In genomic region chr5:142491260-142491659, GRCh38 we compare ENCODE assay signal across 12 cellular contexts.
DNase-seq lines count a peak whose midpoint lies in the region; ATAC-seq and TF ChIP-seq lines count a peak whose summit lies in the region.
"Had no signal": no experiment of that assay in that cellular context is flagged by ENCODE, and none has a peak within 500 bp of the region (broad histone marks: within the 10 kb centered on the region; RNA-seq: fewer than 3 reads in every experiment).

No MANE protein-coding gene starts in this region.

- no peaks in the 10 kb centered on the region for H3K36me3 ChIP-seq in subcutaneous abdominal adipose tissue (ENCODE audit: control insufficient read depth in 5 of 5, insufficient read depth in 5 of 5, low read length in 5 of 5)
- H3K36me3 ChIP-seq: upper lobe of left lung had no signal

- H3K9me3 ChIP-seq in subcutaneous abdominal adipose tissue (ENCODE audit: control insufficient read depth in 5 of 5, low read length in 5 of 5): no peaks in the 10 kb centered on the region
- H3K9me3 ChIP-seq: upper lobe of left lung had no signal

- TF ChIP-seq CTCF in GM10266 (IDR thresholded peaks at IDR 0.05; ENCODE audit: control insufficient read depth, insufficient read depth, low read depth, missing control alignments): no peak
- no peak for TF ChIP-seq CTCF in foreskin keratinocyte (conservative IDR thresholded peaks at IDR 0.05)

- H3K27me3 ChIP-seq in subcutaneous abdominal adipose tissue (ENCODE audit: control insufficient read depth in 5 of 5, insufficient read depth in 4 of 5, low read length in 5 of 5) (no peaks in the 10 kb centered on the region), foreskin keratinocyte (no peaks in the 10 kb centered on the region)
- H3K27me3 ChIP-seq: upper lobe of left lung had no signal

- ATAC-seq in HG03108 (IDR thresholded peaks at IDR 0.05; ENCODE audit: unreplicated experiment) (no peak), foreskin keratinocyte (no peak)
- ATAC-seq: CD8-positive, alpha-beta T cell had no signal

- H3K27ac ChIP-seq in subcutaneous abdominal adipose tissue (ENCODE audit: low read depth, low read length) (peak overlapping the region; percentile 52), foreskin keratinocyte (no peak overlapping the region)

- H3K4me1 ChIP-seq in subcutaneous abdominal adipose tissue (ENCODE audit: control insufficient read depth in 5 of 5, insufficient read depth in 5 of 5, low read length in 5 of 5) (peaks cover 3 to 38% (median 17%) of the 10 kb centered on the region in 5 donors), foreskin keratinocyte (peaks cover 11% of the 10 kb centered on the region)

- DNase-seq in NCI-H82 treated with DMSO at 0.1 percent for 48 hours (lab: John Stamatoyannopoulos, UW; ENCODE audit: unreplicated experiment) (peak; percentile 73), epidermal melanocyte (ENCODE audit: insufficient read length, low spot score) (peak; percentile 82), midbrain (lab: John Stamatoyannopoulos, UW) (peak; percentile 60), GM10266 (ENCODE audit: extremely low spot score) (no peak), kidney glomerular epithelial cell (lab: John Stamatoyannopoulos, UW) (no peak), foreskin keratinocyte (no peak)
- DNase-seq: activated naive CD4-positive, alpha-beta T cell treated with anti-CD3 and anti-CD28 coated beads, Interleukin-2, amount 10 ng/mL, durations not matched to agents 7 days and 5 days; CD8-positive, alpha-beta T cell; upper lobe of left lung had no signal

- H3K9ac ChIP-seq in subcutaneous abdominal adipose tissue (ENCODE audit: low read length in 5 of 5): peak overlapping the region in 1 of 5 donors; percentile 38

- no peak overlapping the region for H3K4me3 ChIP-seq in subcutaneous abdominal adipose tissue (ENCODE audit: low read depth in 1 of 5, low read length in 5 of 5)
- H3K4me3 ChIP-seq: lung, upper lobe of left lung had no signal

Comparison
In these comparisons a context has a peak if more than half of its experiments do, and no peak if none do; other contexts are left out.
1. DNase-seq: peak in NCI-H82 treated with DMSO at 0.1 percent for 48 hours (single experiment), epidermal melanocyte (single experiment) and midbrain (single experiment); none in GM10266 (single experiment), kidney glomerular epithelial cell (single experiment) and foreskin keratinocyte (0 of 2).